In the genomic region with DNA sequence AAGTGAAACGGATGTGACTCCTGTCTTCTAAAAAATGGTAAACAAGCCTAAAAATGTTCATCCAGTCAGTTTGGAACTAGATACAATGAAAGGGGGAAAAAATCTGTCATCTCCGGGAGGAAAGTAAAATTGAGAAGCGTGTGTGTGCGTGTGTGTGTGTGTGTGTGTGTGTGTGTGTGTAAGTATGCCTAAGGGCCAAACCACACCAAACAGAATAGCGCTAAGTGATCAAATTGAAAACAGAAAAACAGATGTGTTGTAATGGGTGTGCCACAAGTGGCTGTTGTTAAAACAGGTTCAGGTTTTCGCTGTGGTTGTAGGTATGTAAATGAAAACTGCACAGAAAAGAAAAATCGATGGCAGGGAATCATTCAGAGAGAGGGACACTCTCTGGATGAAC, we compare ENCODE assay signal across 18 cellular contexts.
A peak's percentile ranks its signal among the peaks of the same experiment; 100 is the strongest.
DNase-seq lines count a peak whose midpoint lies in the region; ATAC-seq and TF ChIP-seq lines count a peak whose summit lies in the region.
"Had no signal": no experiment of that assay in that cellular context is flagged by ENCODE, and none has a peak within 500 bp of the region (broad histone marks: within the 10 kb centered on the region; RNA-seq: fewer than 3 reads in every experiment).

No MANE protein-coding gene starts in this region.

- H3K4me3 Mint-ChIP-seq in activated CD4-positive, alpha-beta T cell treated with anti-CD3 and anti-CD28 coated beads for 36 hours: no peak overlapping the region
- H3K4me3 Mint-ChIP-seq in glutamatergic neuron (ENCODE audit: unreplicated experiment): peak overlapping the region; percentile 12

- peaks cover 7% of the 10 kb centered on the region for H3K27me3 Mint-ChIP-seq in activated CD4-positive, alpha-beta T cell treated with anti-CD3 and anti-CD28 coated beads for 36 hours
- H3K27me3 Mint-ChIP-seq in glutamatergic neuron (ENCODE audit: unreplicated experiment): peaks cover 2% of the 10 kb centered on the region

- 61 to 72% methylated on average over 7 of the region's 7 CpGs for WGBS in upper lobe of left lung, 2 donors

- no peak overlapping the region for H3K27ac ChIP-seq in upper lobe of left lung
- H3K27ac ChIP-seq: brain microvascular endothelial cell had no signal

- H3K4me1 Mint-ChIP-seq in activated CD4-positive, alpha-beta T cell treated with anti-CD3 and anti-CD28 coated beads for 36 hours: peaks cover 16% of the 10 kb centered on the region
- peaks cover 28% of the 10 kb centered on the region for H3K4me1 Mint-ChIP-seq in glutamatergic neuron (ENCODE audit: low read depth, unreplicated experiment)

- no peaks in the 10 kb centered on the region for H3K36me3 ChIP-seq in upper lobe of left lung
- H3K36me3 ChIP-seq: brain microvascular endothelial cell had no signal

- H3K27ac Mint-ChIP-seq in activated CD4-positive, alpha-beta T cell treated with anti-CD3 and anti-CD28 coated beads for 36 hours: peak overlapping the region; percentile 27
- peak overlapping the region; percentile 49 for H3K27ac Mint-ChIP-seq in glutamatergic neuron (ENCODE audit: unreplicated experiment)

- CTCF ChIA-PET in activated CD4-positive, alpha-beta T cell treated with anti-CD3 and anti-CD28 coated beads for 36 hours (lab: Charles Lee): interaction anchor here (0.5 to 1.1 kb wide), 2 partner anchors 10 to 15 kb away, joined by 3 read pairs; no protein-coding TSS in a partner anchor

- DNase-seq in activated CD4-positive, alpha-beta T cell treated with anti-CD3 and anti-CD28 coated beads for 36 hours: peak; percentile 33
- no peak for DNase-seq in activated CD4-positive, alpha-beta T cell treated with anti-CD3 and anti-CD28 coated beads, Interleukin-2, amount 50 U/mL, for 1 hour
- DNase-seq in GM12864 (ENCODE audit: low read depth) (peak; percentile 18), glutamatergic neuron (no peak), upper lobe of left lung (no peak)
- DNase-seq: ACHN; activated gamma-delta T cell treated with Interleukin-2 at 50 U/mL for 16 hours; brain microvascular endothelial cell; effector CD8-positive, alpha-beta T cell; GDM1; KG1; NCI-H774; posterior cingulate gyrus; small intestine had no signal

- no peak for TF ChIP-seq CTCF in GM12864 (IDR thresholded peaks at IDR 0.05; ENCODE audit: low read depth, low read length, missing control alignments)
- TF ChIP-seq CTCF in glutamatergic neuron (IDR thresholded peaks at IDR 0.05; ENCODE audit: partially characterized antibody, unreplicated experiment): no peak
- no peak for TF ChIP-seq CTCF in upper lobe of left lung (IDR thresholded peaks at IDR 0.05)

- H3K27me3 ChIP-seq in upper lobe of left lung: no peaks in the 10 kb centered on the region

- POLR2A ChIA-PET in activated CD4-positive, alpha-beta T cell treated with anti-CD3 and anti-CD28 coated beads for 36 hours (lab: Charles Lee): no interaction called here

- intact Hi-C loops in activated CD4-positive, alpha-beta T cell treated with anti-CD3 and anti-CD28 coated beads for 36 hours (cut with DNase I, micrococcal nuclease): no loop called here

- TF ChIP-seq POLR2A in upper lobe of left lung (IDR thresholded peaks at IDR 0.05): no peak

- no peaks in the 10 kb centered on the region for H3K9me3 ChIP-seq in upper lobe of left lung

- H3K9me3 Mint-ChIP-seq in activated CD4-positive, alpha-beta T cell treated with anti-CD3 and anti-CD28 coated beads for 36 hours (ENCODE audit: low read depth): no peaks in the 10 kb centered on the region
- peaks cover 4% of the 10 kb centered on the region for H3K9me3 Mint-ChIP-seq in glutamatergic neuron (ENCODE audit: unreplicated experiment)

- no peaks in the 10 kb centered on the region for H3K36me3 Mint-ChIP-seq in activated CD4-positive, alpha-beta T cell treated with anti-CD3 and anti-CD28 coated beads for 36 hours (ENCODE audit: low read depth)
- no peaks in the 10 kb centered on the region for H3K36me3 Mint-ChIP-seq in glutamatergic neuron (ENCODE audit: unreplicated experiment)

- peak; percentile 80 for ATAC-seq in activated CD4-positive, alpha-beta T cell treated with anti-CD3 and anti-CD28 coated beads for 36 hours
- no peak for ATAC-seq in SK-N-SH treated with all-trans-retinoic acid at 6 μM for 48 hours
- ATAC-seq in upper lobe of left lung (ENCODE audit: low FRiP score in 2 of 2): no peak
- no peak for ATAC-seq in HG03135 (IDR thresholded peaks at IDR 0.05; ENCODE audit: unreplicated experiment)
- no peak for ATAC-seq in HG03045 (IDR thresholded peaks at IDR 0.05; ENCODE audit: unreplicated experiment)
- ATAC-seq: left lobe of liver had no signal

- no peak overlapping the region for H3K4me3 ChIP-seq in GM12864 (ENCODE audit: low read depth, low read length)
- H3K4me3 ChIP-seq in upper lobe of left lung: no peak overlapping the region

- H3K4me1 ChIP-seq in upper lobe of left lung: no peaks in the 10 kb centered on the region

- TF ChIP-seq EP300 in upper lobe of left lung (IDR thresholded peaks at IDR 0.05): no peak

TF ChIP-seq in SK-N-SH treated with all-trans-retinoic acid at 6 μM for 48 hours, 23 proteins besides CTCF, POLR2A, EP300 and RAD21:
- no peak for TF ChIP-seq ISL1 (CRISPR knock-in tag; IDR thresholded peaks at IDR 0.05)
- no peak for TF ChIP-seq PPARA (CRISPR knock-in tag; IDR thresholded peaks at IDR 0.05; ENCODE audit: borderline replicate concordance)
- TF ChIP-seq ARNTL (CRISPR knock-in tag; IDR thresholded peaks at IDR 0.05; ENCODE audit: borderline replicate concordance, low read depth): no peak
- no peak for TF ChIP-seq CSDC2 (CRISPR knock-in tag; IDR thresholded peaks at IDR 0.05)
- TF ChIP-seq OSR1 (CRISPR knock-in tag; IDR thresholded peaks at IDR 0.05): no peak
- peak; percentile 40; the same call in 1 of the 2 replicates for TF ChIP-seq TCF4 (CRISPR knock-in tag; IDR thresholded peaks at IDR 0.05; ENCODE audit: borderline replicate concordance)
- TF ChIP-seq, protein P1, sequence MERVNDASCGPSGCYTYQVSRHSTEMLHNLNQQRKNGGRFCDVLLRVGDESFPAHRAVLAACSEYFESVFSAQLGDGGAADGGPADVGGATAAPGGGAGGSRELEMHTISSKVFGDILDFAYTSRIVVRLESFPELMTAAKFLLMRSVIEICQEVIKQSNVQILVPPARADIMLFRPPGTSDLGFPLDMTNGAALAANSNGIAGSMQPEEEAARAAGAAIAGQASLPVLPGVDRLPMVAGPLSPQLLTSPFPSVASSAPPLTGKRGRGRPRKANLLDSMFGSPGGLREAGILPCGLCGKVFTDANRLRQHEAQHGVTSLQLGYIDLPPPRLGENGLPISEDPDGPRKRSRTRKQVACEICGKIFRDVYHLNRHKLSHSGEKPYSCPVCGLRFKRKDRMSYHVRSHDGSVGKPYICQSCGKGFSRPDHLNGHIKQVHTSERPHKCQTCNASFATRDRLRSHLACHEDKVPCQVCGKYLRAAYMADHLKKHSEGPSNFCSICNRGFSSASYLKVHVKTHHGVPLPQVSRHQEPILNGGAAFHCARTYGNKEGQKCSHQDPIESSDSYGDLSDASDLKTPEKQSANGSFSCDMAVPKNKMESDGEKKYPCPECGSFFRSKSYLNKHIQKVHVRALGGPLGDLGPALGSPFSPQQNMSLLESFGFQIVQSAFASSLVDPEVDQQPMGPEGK (CRISPR knock-in tag; IDR thresholded peaks at IDR 0.05; ENCODE audit: borderline replicate concordance): no peak
- TF ChIP-seq RARB (CRISPR knock-in tag; IDR thresholded peaks at IDR 0.05): no peak

Comparison
In these comparisons a context has a peak if more than half of its experiments do, and no peak if none do; other contexts are left out.
1. DNase-seq: peak in activated CD4-positive, alpha-beta T cell treated with anti-CD3 and anti-CD28 coated beads for 36 hours (single experiment) and GM12864 (single experiment); none in activated CD4-positive, alpha-beta T cell treated with anti-CD3 and anti-CD28 coated beads, Interleukin-2, amount 50 U/mL, for 1 hour (single experiment), glutamatergic neuron (single experiment) and upper lobe of left lung (0 of 2).